25 cellular contexts compared by ENCODE assay signal in genomic region chr9:5900622-5901021, GRCh38. TPM values are rescaled to one million over a fixed set of nuclear protein-coding genes. Genes with fewer than 3 reads are reported as not detected.
"Had no signal": no experiment of that assay in that cellular context is flagged by ENCODE, and none has a peak within 500 bp of the region (broad histone marks: within the 10 kb centered on the region; RNA-seq: fewer than 3 reads in every experiment).

No MANE protein-coding gene starts in this region.

- H3K27ac Mint-ChIP-seq: mesothelial cell of epicardium; natural killer cell treated with Interleukin-12 subunit alpha and Interleukin-12 subunit beta and Interleukin-15 and Interleukin-18, amount 100 ng/mL, for 72 hours; stimulated activated effector memory CD8-positive, alpha-beta T cell treated with anti-CD3 and anti-CD28 coated beads, Interleukin-12 subunit alpha, Interleukin-12 subunit beta, amount 100 ng/mL, for 72 hours; stimulated activated naive CD8-positive, alpha-beta T cell treated with anti-CD3 and anti-CD28 coated beads, Interleukin-15, Interleukin-2, amounts not matched to agents 100 ng/mL and 50 ng/mL, for 24 hours had no signal

- H3K4me1 Mint-ChIP-seq: mesothelial cell of epicardium had no signal

- ATAC-seq: esophagus mucosa; gastrocnemius medialis; heart right ventricle; left lobe of liver; natural killer cell treated with Interleukin-12 subunit alpha and Interleukin-12 subunit beta and Interleukin-15 and Interleukin-18, amount 100 ng/mL, for 72 hours; right cardiac atrium; stimulated activated effector memory CD8-positive, alpha-beta T cell treated with anti-CD3 and anti-CD28 coated beads, Interleukin-12 subunit alpha, Interleukin-12 subunit beta, amount 100 ng/mL, for 72 hours; upper lobe of right lung had no signal

- DNase-seq: cortex of kidney; dorsolateral prefrontal cortex; effector CD8-positive, alpha-beta T cell; gastrocnemius medialis; heart right ventricle; hypothalamus; kidney glomerular epithelial cell; mammary epithelial cell; occipital lobe; right cardiac atrium; stimulated activated CD4-positive, alpha-beta T cell treated with anti-CD3 and anti-CD28 coated beads, Interleukin-4, amount 100 ng/mL, for 1 hour; stimulated activated CD8-positive, alpha-beta memory T cell treated with anti-CD3 and anti-CD28 coated beads, Interleukin-4, amount 100 ng/mL, for 48 hours; tibial artery; upper lobe of right lung had no signal

- H3K27me3 Mint-ChIP-seq: natural killer cell treated with Interleukin-12 subunit alpha and Interleukin-12 subunit beta and Interleukin-15 and Interleukin-18, amount 100 ng/mL, for 72 hours; stimulated activated naive CD8-positive, alpha-beta T cell treated with anti-CD3 and anti-CD28 coated beads, Interleukin-15, Interleukin-2, amounts not matched to agents 100 ng/mL and 50 ng/mL, for 24 hours had no signal

- H3K9me3 Mint-ChIP-seq: mesothelial cell of epicardium; natural killer cell treated with Interleukin-12 subunit alpha and Interleukin-12 subunit beta and Interleukin-15 and Interleukin-18, amount 100 ng/mL, for 72 hours; stimulated activated effector memory CD8-positive, alpha-beta T cell treated with anti-CD3 and anti-CD28 coated beads, Interleukin-12 subunit alpha, Interleukin-12 subunit beta, amount 100 ng/mL, for 72 hours; stimulated activated naive CD8-positive, alpha-beta T cell treated with anti-CD3 and anti-CD28 coated beads, Interleukin-15, Interleukin-2, amounts not matched to agents 100 ng/mL and 50 ng/mL, for 24 hours had no signal

- H3K4me3 Mint-ChIP-seq: mesothelial cell of epicardium; natural killer cell treated with Interleukin-12 subunit alpha and Interleukin-12 subunit beta and Interleukin-15 and Interleukin-18, amount 100 ng/mL, for 72 hours; stimulated activated effector memory CD8-positive, alpha-beta T cell treated with anti-CD3 and anti-CD28 coated beads, Interleukin-12 subunit alpha, Interleukin-12 subunit beta, amount 100 ng/mL, for 72 hours; stimulated activated naive CD8-positive, alpha-beta T cell treated with anti-CD3 and anti-CD28 coated beads, Interleukin-15, Interleukin-2, amounts not matched to agents 100 ng/mL and 50 ng/mL, for 24 hours had no signal

RNA-seq across cellular contexts. Expression of gene MLANA, which starts 9.9 kb away (rescaled TPM):
- total RNA-seq: dorsolateral prefrontal cortex; esophagus mucosa; fibroblast of lung; fibroblast of villous mesenchyme; gastrocnemius medialis; heart right ventricle; left lobe of liver; mammary epithelial cell; mesothelial cell of epicardium; mucosa of gallbladder; natural killer cell treated with Interleukin-12 subunit alpha and Interleukin-12 subunit beta and Interleukin-15 and Interleukin-18, amount 100 ng/mL, for 72 hours; occipital lobe; right cardiac atrium; temporal lobe; upper lobe of right lung; vagina had no signal
- polyA plus RNA-seq: fibroblast of lung, heart right ventricle, mammary epithelial cell, right cardiac atrium had no signal
